Comparison of ENCODE assay signal across 9 cellular contexts in genomic region chr5:6659941-6660684, GRCh38. TPM values are rescaled to one million over a fixed set of nuclear protein-coding genes. Genes with fewer than 3 reads are reported as not detected.
DNase-seq lines count a peak whose midpoint lies in the region; ATAC-seq and TF ChIP-seq lines count a peak whose summit lies in the region.
"Had no signal": no experiment of that assay in that cellular context is flagged by ENCODE, and none has a peak within 500 bp of the region (broad histone marks: within the 10 kb centered on the region; RNA-seq: fewer than 3 reads in every experiment).

No MANE protein-coding gene starts in this region.

- H3K9me3 ChIP-seq in KOPT-K1 (ENCODE audit: insufficient read depth, low read length, poor library complexity, severe bottlenecking) = peaks cover 13% of the 10 kb centered on the region
- no peaks in the 10 kb centered on the region for H3K9me3 ChIP-seq in aorta (ENCODE audit: control insufficient read depth, low read length)

- CTCF ChIA-PET in activated naive CD4-positive, alpha-beta T cell treated with anti-CD3 and anti-CD28 coated beads, Interleukin-2, amount 10 ng/mL, durations not matched to agents 7 days and 5 days (lab: Charles Lee) = no interaction called here
- CTCF ChIA-PET in RWPE1 (lab: Yijun Ruan, JAX) = interaction anchor here (0.7 kb wide), 1 partner anchor 24 kb away, joined by 3 read pairs; no protein-coding TSS in a partner anchor

- DNase-seq in activated naive CD4-positive, alpha-beta T cell treated with anti-CD3 and anti-CD28 coated beads, Interleukin-2, amount 10 ng/mL, durations not matched to agents 7 days and 5 days = no peak
- no peak for DNase-seq in activated naive CD4-positive, alpha-beta T cell (lab: John Stamatoyannopoulos, UW)
- DNase-seq in aorta (no peak), nucleus accumbens (lab: John Stamatoyannopoulos, UW) (no peak), SKM-1 treated with dmso at 0.1 percent for 144 hours (lab: John Stamatoyannopoulos, UW; ENCODE audit: unreplicated experiment) (no peak), RWPE1 (ENCODE audit: low spot score) (no peak)
- DNase-seq: stimulated activated CD8-positive, alpha-beta memory T cell treated with anti-CD3 and anti-CD28 coated beads, Interleukin-4, amount 100 ng/mL, for 48 hours had no signal

- H3K4me1 ChIP-seq in aorta (ENCODE audit: control insufficient read depth in 1 of 2, insufficient read depth in 2 of 2, low read length in 2 of 2) = no peaks in the 10 kb centered on the region

- no peak overlapping the region for H3K4me3 ChIP-seq in aorta (ENCODE audit: low read length in 2 of 2)

- ATAC-seq in HG02642 (IDR thresholded peaks at IDR 0.05; ENCODE audit: poor library complexity, unreplicated experiment) = peak; percentile 85
- peak; percentile 47 for ATAC-seq in aorta (ENCODE audit: low FRiP score)

- WGBS in aorta, 2 donors = 93 to 95% methylated on average over 13 of the region's 13 CpGs

- intact Hi-C loops in aorta (cut with DNase I) = no loop called here

- peaks cover 19% of the 10 kb centered on the region for H3K9me3 Mint-ChIP-seq in activated naive CD4-positive, alpha-beta T cell treated with anti-CD3 and anti-CD28 coated beads, Interleukin-2, amount 10 ng/mL, durations not matched to agents 7 days and 5 days

- H3K27me3 Mint-ChIP-seq in activated naive CD4-positive, alpha-beta T cell treated with anti-CD3 and anti-CD28 coated beads, Interleukin-2, amount 10 ng/mL, durations not matched to agents 7 days and 5 days = no peaks in the 10 kb centered on the region

- H3K27ac Mint-ChIP-seq in activated naive CD4-positive, alpha-beta T cell treated with anti-CD3 and anti-CD28 coated beads, Interleukin-2, amount 10 ng/mL, durations not matched to agents 7 days and 5 days = peak overlapping the region; percentile 34

- H3K36me3 Mint-ChIP-seq in activated naive CD4-positive, alpha-beta T cell treated with anti-CD3 and anti-CD28 coated beads, Interleukin-2, amount 10 ng/mL, durations not matched to agents 7 days and 5 days = peaks cover 35% of the 10 kb centered on the region

- H3K4me3 Mint-ChIP-seq in activated naive CD4-positive, alpha-beta T cell treated with anti-CD3 and anti-CD28 coated beads, Interleukin-2, amount 10 ng/mL, durations not matched to agents 7 days and 5 days = no peak overlapping the region

- peak overlapping the region; percentile 67 for H3K27ac ChIP-seq in KOPT-K1 (ENCODE audit: low read depth, low read length, poor library complexity, severe bottlenecking)
- no peak overlapping the region for H3K27ac ChIP-seq in aorta (ENCODE audit: low read depth in 1 of 2, low read length in 2 of 2)
- H3K27ac ChIP-seq in RWPE1 = no peak overlapping the region

- no peaks in the 10 kb centered on the region for H3K27me3 ChIP-seq in aorta (ENCODE audit: control insufficient read depth in 1 of 2, insufficient read depth in 2 of 2, low read length in 1 of 2)

- TF ChIP-seq CTCF in RWPE1 (conservative IDR thresholded peaks at IDR 0.05; ENCODE audit: low read depth) = no peak

- H3K36me3 ChIP-seq in KOPT-K1 (ENCODE audit: insufficient read depth, low read length) (peaks cover 23% of the 10 kb centered on the region), aorta (ENCODE audit: control insufficient read depth in 1 of 2, insufficient read depth in 2 of 2, low read length in 1 of 2) (peaks cover 4 to 5% of the 10 kb centered on the region in 2 donors)

- H3K4me1 Mint-ChIP-seq in activated naive CD4-positive, alpha-beta T cell treated with anti-CD3 and anti-CD28 coated beads, Interleukin-2, amount 10 ng/mL, durations not matched to agents 7 days and 5 days = peaks cover 6% of the 10 kb centered on the region

- POLR2A ChIA-PET in RWPE1 (lab: Yijun Ruan, JAX; ENCODE audit: low non-redundant PET) = no interaction called here

RNA-seq across cellular contexts. Expression of gene SRD5A1, which starts 26.9 kb away (rescaled TPM):
- total RNA-seq in aorta = 1 to 10 TPM; 5.6 to 7.7 TPM
- 1 to 10 TPM; 2.5 to 3.7 TPM for polyA plus RNA-seq in aorta

RNA-seq across cellular contexts. Expression of gene NSUN2, which starts 27.3 kb away (rescaled TPM):
- total RNA-seq in aorta = 10 to 100 TPM; 38.6 to 45.0 TPM
- polyA plus RNA-seq in aorta = 10 to 100 TPM; 15.0 to 46.1 TPM

RNA-seq across cellular contexts. Expression of gene TENT4A, which starts 53.1 kb away (rescaled TPM):
- total RNA-seq in aorta = 10 to 100 TPM; 33.4 to 37.0 TPM
- polyA plus RNA-seq in aorta = 10 to 100 TPM in 1 of 2 donors, 1 to 10 TPM in 1; 4.1 to 12.6 TPM
